Comparison of ENCODE assay signal across 1 cellular context in the genomic region with DNA sequence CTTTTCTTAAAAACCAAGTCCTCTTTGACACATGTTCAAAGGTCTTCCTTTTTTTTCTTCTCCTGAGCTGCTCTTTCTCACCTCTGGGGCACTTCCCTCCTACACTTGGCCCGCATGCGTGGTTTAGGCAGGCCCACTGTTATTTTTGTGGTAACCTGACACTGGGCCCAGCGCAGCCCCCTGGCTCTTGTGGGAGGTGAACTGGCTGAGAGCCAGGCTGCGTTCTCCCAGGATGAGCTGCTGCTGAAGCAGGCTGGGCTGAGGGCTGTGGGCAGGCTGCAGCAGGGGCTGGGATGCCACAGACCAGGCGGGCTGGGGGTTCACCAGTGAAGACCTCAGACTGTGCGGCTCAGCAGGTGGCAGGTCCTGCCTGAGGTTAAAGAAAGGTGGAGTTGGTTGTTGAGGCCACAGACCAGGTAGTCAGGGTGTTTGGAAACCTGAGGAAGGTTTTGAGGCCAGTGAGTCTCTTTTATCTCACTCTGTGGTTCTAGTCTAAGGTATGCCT.
TF ChIP-seq lines count a peak whose summit lies in the region.

No MANE protein-coding gene starts in this region.

TF ChIP-seq in K562, 482 proteins besides CTCF, POLR2A, EP300 and RAD21 (continued from another document):
- TF ChIP-seq, protein P1, sequence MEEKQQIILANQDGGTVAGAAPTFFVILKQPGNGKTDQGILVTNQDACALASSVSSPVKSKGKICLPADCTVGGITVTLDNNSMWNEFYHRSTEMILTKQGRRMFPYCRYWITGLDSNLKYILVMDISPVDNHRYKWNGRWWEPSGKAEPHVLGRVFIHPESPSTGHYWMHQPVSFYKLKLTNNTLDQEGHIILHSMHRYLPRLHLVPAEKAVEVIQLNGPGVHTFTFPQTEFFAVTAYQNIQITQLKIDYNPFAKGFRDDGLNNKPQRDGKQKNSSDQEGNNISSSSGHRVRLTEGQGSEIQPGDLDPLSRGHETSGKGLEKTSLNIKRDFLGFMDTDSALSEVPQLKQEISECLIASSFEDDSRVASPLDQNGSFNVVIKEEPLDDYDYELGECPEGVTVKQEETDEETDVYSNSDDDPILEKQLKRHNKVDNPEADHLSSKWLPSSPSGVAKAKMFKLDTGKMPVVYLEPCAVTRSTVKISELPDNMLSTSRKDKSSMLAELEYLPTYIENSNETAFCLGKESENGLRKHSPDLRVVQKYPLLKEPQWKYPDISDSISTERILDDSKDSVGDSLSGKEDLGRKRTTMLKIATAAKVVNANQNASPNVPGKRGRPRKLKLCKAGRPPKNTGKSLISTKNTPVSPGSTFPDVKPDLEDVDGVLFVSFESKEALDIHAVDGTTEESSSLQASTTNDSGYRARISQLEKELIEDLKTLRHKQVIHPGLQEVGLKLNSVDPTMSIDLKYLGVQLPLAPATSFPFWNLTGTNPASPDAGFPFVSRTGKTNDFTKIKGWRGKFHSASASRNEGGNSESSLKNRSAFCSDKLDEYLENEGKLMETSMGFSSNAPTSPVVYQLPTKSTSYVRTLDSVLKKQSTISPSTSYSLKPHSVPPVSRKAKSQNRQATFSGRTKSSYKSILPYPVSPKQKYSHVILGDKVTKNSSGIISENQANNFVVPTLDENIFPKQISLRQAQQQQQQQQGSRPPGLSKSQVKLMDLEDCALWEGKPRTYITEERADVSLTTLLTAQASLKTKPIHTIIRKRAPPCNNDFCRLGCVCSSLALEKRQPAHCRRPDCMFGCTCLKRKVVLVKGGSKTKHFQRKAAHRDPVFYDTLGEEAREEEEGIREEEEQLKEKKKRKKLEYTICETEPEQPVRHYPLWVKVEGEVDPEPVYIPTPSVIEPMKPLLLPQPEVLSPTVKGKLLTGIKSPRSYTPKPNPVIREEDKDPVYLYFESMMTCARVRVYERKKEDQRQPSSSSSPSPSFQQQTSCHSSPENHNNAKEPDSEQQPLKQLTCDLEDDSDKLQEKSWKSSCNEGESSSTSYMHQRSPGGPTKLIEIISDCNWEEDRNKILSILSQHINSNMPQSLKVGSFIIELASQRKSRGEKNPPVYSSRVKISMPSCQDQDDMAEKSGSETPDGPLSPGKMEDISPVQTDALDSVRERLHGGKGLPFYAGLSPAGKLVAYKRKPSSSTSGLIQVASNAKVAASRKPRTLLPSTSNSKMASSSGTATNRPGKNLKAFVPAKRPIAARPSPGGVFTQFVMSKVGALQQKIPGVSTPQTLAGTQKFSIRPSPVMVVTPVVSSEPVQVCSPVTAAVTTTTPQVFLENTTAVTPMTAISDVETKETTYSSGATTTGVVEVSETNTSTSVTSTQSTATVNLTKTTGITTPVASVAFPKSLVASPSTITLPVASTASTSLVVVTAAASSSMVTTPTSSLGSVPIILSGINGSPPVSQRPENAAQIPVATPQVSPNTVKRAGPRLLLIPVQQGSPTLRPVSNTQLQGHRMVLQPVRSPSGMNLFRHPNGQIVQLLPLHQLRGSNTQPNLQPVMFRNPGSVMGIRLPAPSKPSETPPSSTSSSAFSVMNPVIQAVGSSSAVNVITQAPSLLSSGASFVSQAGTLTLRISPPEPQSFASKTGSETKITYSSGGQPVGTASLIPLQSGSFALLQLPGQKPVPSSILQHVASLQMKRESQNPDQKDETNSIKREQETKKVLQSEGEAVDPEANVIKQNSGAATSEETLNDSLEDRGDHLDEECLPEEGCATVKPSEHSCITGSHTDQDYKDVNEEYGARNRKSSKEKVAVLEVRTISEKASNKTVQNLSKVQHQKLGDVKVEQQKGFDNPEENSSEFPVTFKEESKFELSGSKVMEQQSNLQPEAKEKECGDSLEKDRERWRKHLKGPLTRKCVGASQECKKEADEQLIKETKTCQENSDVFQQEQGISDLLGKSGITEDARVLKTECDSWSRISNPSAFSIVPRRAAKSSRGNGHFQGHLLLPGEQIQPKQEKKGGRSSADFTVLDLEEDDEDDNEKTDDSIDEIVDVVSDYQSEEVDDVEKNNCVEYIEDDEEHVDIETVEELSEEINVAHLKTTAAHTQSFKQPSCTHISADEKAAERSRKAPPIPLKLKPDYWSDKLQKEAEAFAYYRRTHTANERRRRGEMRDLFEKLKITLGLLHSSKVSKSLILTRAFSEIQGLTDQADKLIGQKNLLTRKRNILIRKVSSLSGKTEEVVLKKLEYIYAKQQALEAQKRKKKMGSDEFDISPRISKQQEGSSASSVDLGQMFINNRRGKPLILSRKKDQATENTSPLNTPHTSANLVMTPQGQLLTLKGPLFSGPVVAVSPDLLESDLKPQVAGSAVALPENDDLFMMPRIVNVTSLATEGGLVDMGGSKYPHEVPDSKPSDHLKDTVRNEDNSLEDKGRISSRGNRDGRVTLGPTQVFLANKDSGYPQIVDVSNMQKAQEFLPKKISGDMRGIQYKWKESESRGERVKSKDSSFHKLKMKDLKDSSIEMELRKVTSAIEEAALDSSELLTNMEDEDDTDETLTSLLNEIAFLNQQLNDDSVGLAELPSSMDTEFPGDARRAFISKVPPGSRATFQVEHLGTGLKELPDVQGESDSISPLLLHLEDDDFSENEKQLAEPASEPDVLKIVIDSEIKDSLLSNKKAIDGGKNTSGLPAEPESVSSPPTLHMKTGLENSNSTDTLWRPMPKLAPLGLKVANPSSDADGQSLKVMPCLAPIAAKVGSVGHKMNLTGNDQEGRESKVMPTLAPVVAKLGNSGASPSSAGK (IDR thresholded peaks at IDR 0.05): peak; percentile 96
- TF ChIP-seq TEAD4 (IDR thresholded peaks at IDR 0.05; ENCODE audit: low read length): peak; percentile 55
- TF ChIP-seq TEAD4 (CRISPR knock-in tag; IDR thresholded peaks at IDR 0.05; ENCODE audit: borderline replicate concordance): no peak
- no peak for TF ChIP-seq CSDE1 (IDR thresholded peaks at IDR 0.05)
- TF ChIP-seq PHTF2 (CRISPR knock-in tag; IDR thresholded peaks at IDR 0.05): no peak
- no peak for TF ChIP-seq HSF4 (CRISPR knock-in tag; IDR thresholded peaks at IDR 0.05; ENCODE audit: borderline replicate concordance)
- TF ChIP-seq MTA2 (IDR thresholded peaks at IDR 0.05; ENCODE audit: low read depth): no peak
- no peak for TF ChIP-seq ZNF668 (CRISPR knock-in tag; IDR thresholded peaks at IDR 0.05)
- TF ChIP-seq CBX8 (IDR thresholded peaks at IDR 0.05; ENCODE audit: borderline replicate concordance, extremely low read depth, low read depth, low read length, poor library complexity, severe bottlenecking): no peak
- TF ChIP-seq DPF2 (IDR thresholded peaks at IDR 0.05): peak; percentile 68
- 0 out of 2 replicates have a peak, but pooled peaks have one; percentile 40 for TF ChIP-seq RNF2 (IDR thresholded peaks at IDR 0.05)
- no peak for TF ChIP-seq RFX1 (IDR thresholded peaks at IDR 0.05)
- TF ChIP-seq ARID1B (IDR thresholded peaks at IDR 0.05): peak; percentile 59
- no peak for TF ChIP-seq SMARCA5 (IDR thresholded peaks at IDR 0.05)
- TF ChIP-seq, protein P2, sequence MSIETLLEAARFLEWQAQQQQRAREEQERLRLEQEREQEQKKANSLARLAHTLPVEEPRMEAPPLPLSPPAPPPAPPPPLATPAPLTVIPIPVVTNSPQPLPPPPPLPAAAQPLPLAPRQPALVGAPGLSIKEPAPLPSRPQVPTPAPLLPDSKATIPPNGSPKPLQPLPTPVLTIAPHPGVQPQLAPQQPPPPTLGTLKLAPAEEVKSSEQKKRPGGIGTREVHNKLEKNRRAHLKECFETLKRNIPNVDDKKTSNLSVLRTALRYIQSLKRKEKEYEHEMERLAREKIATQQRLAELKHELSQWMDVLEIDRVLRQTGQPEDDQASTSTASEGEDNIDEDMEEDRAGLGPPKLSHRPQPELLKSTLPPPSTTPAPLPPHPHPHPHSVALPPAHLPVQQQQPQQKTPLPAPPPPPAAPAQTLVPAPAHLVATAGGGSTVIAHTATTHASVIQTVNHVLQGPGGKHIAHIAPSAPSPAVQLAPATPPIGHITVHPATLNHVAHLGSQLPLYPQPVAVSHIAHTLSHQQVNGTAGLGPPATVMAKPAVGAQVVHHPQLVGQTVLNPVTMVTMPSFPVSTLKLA (conservative IDR thresholded peaks at IDR 0.05): 0 out of 4 replicates have a peak, but pooled peaks have one; percentile 20 to 34
- no peak for TF ChIP-seq ZNF347 (CRISPR knock-in tag; IDR thresholded peaks at IDR 0.05; ENCODE audit: low read depth)
- TF ChIP-seq, protein P3, sequence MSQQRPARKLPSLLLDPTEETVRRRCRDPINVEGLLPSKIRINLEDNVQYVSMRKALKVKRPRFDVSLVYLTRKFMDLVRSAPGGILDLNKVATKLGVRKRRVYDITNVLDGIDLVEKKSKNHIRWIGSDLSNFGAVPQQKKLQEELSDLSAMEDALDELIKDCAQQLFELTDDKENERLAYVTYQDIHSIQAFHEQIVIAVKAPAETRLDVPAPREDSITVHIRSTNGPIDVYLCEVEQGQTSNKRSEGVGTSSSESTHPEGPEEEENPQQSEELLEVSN (IDR thresholded peaks at IDR 0.05; ENCODE audit: borderline replicate concordance in 1 of 2, extremely low read depth in 1 of 2, insufficient read depth in 1 of 2, insufficient read length in 1 of 2, low read depth in 1 of 2, low read length in 1 of 2, poor library complexity in 1 of 2, severe bottlenecking in 1 of 2): peak; percentile 96 to 99
- peak; percentile 90 for TF ChIP-seq CTBP1 (IDR thresholded peaks at IDR 0.05; ENCODE audit: borderline replicate concordance)
